ENCODE assay signal across 5 cellular contexts in the genomic region with DNA sequence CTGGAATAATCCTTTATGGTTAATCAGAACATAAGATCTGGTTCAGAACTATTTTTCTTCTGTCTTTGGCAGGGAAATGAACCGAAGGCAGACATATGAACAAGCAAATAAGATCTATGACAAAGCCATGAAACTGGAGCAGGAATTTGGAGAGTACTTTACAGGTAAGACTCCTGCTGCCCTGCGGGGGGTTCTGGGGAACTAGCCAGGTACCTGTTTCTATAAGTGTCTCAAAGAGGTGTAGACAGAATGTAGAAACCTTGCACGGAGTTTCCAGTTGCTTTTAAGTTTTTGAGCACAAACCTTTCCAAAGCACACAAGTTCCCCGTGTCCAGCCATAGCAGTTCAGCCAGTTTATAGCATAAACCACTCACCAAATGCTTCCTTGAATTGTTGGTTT.
"Had no signal": no experiment of that assay in that cellular context is flagged by ENCODE, and none has a peak within 500 bp of the region (broad histone marks: within the 10 kb centered on the region; RNA-seq: fewer than 3 reads in every experiment).

No MANE protein-coding gene starts in this region.

- DNase-seq: H9, HCEC 1CT, IMR-90 had no signal

- ATAC-seq: GM23338, K562 had no signal

- H3K4me3 ChIP-seq: GM23338, K562 had no signal
